8 cellular contexts compared by ENCODE assay signal in the genomic region with DNA sequence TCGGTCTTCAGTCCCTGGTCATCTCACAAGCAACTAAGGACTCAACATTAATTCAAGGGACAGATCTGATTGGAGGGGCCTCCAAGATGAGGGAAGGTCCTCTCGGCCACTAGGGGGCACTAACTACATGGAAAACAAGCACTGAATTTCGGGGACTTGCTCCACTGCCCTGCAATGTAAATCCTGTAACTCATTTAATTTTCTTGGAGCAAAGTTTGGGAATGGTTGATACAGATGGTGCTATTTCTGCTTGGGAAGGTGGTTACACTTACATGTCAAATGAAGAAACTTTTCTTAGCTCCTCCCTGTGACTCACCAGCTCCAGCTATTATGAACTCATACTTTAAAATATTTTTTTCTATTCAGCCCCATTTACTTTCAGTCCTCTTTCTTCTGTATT.
DNase-seq lines count a peak whose midpoint lies in the region; ATAC-seq and TF ChIP-seq lines count a peak whose summit lies in the region.

No MANE protein-coding gene starts in this region.

- no peak overlapping the region for H3K4me3 ChIP-seq in HL-60 (replicated peaks; ENCODE audit: insufficient read depth, low read length)

- H3K9me3 Mint-ChIP-seq in progenitor cell of endocrine pancreas (ENCODE audit: low read depth): no peaks in the 10 kb centered on the region

- DNase-seq in DMS 273 treated with DMSO at 0.1 percent for 48 hours (lab: John Stamatoyannopoulos, UW): peak; percentile 58
- DNase-seq in HL-60 (ENCODE audit: low read depth in 1 of 2, low spot score in 1 of 2): peak; percentile 32 to 74
- DNase-seq in OCI-M1 (lab: John Stamatoyannopoulos, UW): peak; percentile 81
- peak; percentile 67 for DNase-seq in activated T-cell treated with anti-CD3 and anti-CD28 coated beads, Interleukin-2, amount 50 U/mL, for 48 hours
- peak in 1 of 2 donors; percentile 67 for DNase-seq in foreskin keratinocyte
- peak; percentile 52 for DNase-seq in progenitor cell of endocrine pancreas (ENCODE audit: low spot score, unreplicated experiment)
- DNase-seq in DMS114 treated with DMSO at 0.1 percent for 48 hours (lab: John Stamatoyannopoulos, UW; ENCODE audit: unreplicated experiment): no peak

- peak; percentile 76 for TF ChIP-seq CTCF in HL-60 (IDR thresholded peaks at IDR 0.05; ENCODE audit: insufficient read depth, low read length)
- peak; percentile 78 for TF ChIP-seq CTCF in foreskin keratinocyte (conservative IDR thresholded peaks at IDR 0.05)
- peak; percentile 93 for TF ChIP-seq CTCF in progenitor cell of endocrine pancreas (IDR thresholded peaks at IDR 0.05; ENCODE audit: unreplicated experiment)

- no peaks in the 10 kb centered on the region for H3K4me1 ChIP-seq in foreskin keratinocyte

- ATAC-seq in foreskin keratinocyte (peak; percentile 60), HG02798 (IDR thresholded peaks at IDR 0.05; ENCODE audit: poor library complexity, unreplicated experiment) (no peak)

- peaks cover 11% of the 10 kb centered on the region for H3K27me3 Mint-ChIP-seq in progenitor cell of endocrine pancreas

- H3K4me1 Mint-ChIP-seq in progenitor cell of endocrine pancreas (ENCODE audit: low read depth): no peaks in the 10 kb centered on the region

- H3K4me3 Mint-ChIP-seq in progenitor cell of endocrine pancreas (ENCODE audit: low read depth): no peak overlapping the region

- H3K27me3 ChIP-seq in HL-60 (ENCODE audit: insufficient read depth, poor library complexity, severe bottlenecking): no peaks in the 10 kb centered on the region
- H3K27me3 ChIP-seq in foreskin keratinocyte: no peaks in the 10 kb centered on the region

- no peaks in the 10 kb centered on the region for H3K36me3 Mint-ChIP-seq in progenitor cell of endocrine pancreas (ENCODE audit: insufficient read depth)

- H3K27ac Mint-ChIP-seq in progenitor cell of endocrine pancreas: no peak overlapping the region

- no peak overlapping the region for H3K27ac ChIP-seq in HL-60 (replicated peaks)
- peak overlapping the region; percentile 2 for H3K27ac ChIP-seq in foreskin keratinocyte
